In genomic region chr7:12066004-12066403, GRCh38 we compare ENCODE assay signal across 15 cellular contexts.
A peak's percentile ranks its signal among the peaks of the same experiment; 100 is the strongest.
DNase-seq lines count a peak whose midpoint lies in the region; ATAC-seq and TF ChIP-seq lines count a peak whose summit lies in the region.
"Had no signal": no experiment of that assay in that cellular context is flagged by ENCODE, and none has a peak within 500 bp of the region (broad histone marks: within the 10 kb centered on the region; RNA-seq: fewer than 3 reads in every experiment).

No MANE protein-coding gene starts in this region.

- intact Hi-C loops in Calu3 (cut with micrococcal nuclease; ENCODE audit: unreplicated experiment), result loop anchor here (1.0 to 10.0 kb wide), 4 partner anchors 35 to 361 kb away; partner anchors contain the start of gene TMEM106B

- DNase-seq in Calu3 (peak; percentile 46), HPDE6-E6E7 (ENCODE audit: extremely low spot score) (peak; percentile 31), mesothelial cell of epicardium (ENCODE audit: low spot score in 2 of 2, unreplicated experiment in 2 of 2) (no peak), osteocyte (ENCODE audit: extremely low spot score, unreplicated experiment) (no peak)
- no peak for DNase-seq in activated effector memory CD4-positive, alpha-beta T cell treated with anti-CD3 and anti-CD28 coated beads, Interleukin-2, amount 50 U/mL, for 16 hours
- DNase-seq: effector memory CD4-positive, alpha-beta T cell; HFFc6; left cardiac atrium; stimulated activated CD4-positive, alpha-beta T cell treated with anti-CD3 and anti-CD28 coated beads, Interleukin-2, amount 100 ng/mL, for 48 hours; T-helper 1 cell; tibial artery had no signal

- peaks cover 46% of the 10 kb centered on the region for H3K4me1 Mint-ChIP-seq in Calu3 (ENCODE audit: low read depth, unreplicated experiment)
- H3K4me1 Mint-ChIP-seq in activated T-helper 17 cell treated with anti-CD3 and anti-CD28 coated beads, Interleukin-2, amount 50 U/mL, for 72 hours, result peaks cover 18% of the 10 kb centered on the region
- H3K4me1 Mint-ChIP-seq in mesothelial cell of epicardium, result peaks cover 27% of the 10 kb centered on the region
- no peaks in the 10 kb centered on the region for H3K4me1 Mint-ChIP-seq in osteocyte (ENCODE audit: unreplicated experiment)

- peaks cover 2% of the 10 kb centered on the region for H3K9me3 Mint-ChIP-seq in Calu3 (ENCODE audit: low read depth, unreplicated experiment)
- no peaks in the 10 kb centered on the region for H3K9me3 Mint-ChIP-seq in activated T-helper 17 cell treated with anti-CD3 and anti-CD28 coated beads, Interleukin-2, amount 50 U/mL, for 72 hours
- peaks cover 19% of the 10 kb centered on the region for H3K9me3 Mint-ChIP-seq in mesothelial cell of epicardium
- H3K9me3 Mint-ChIP-seq in osteocyte (ENCODE audit: unreplicated experiment), result no peaks in the 10 kb centered on the region
- H3K9me3 Mint-ChIP-seq: WTC11 had no signal

- peak overlapping the region; percentile 98 for H3K27ac Mint-ChIP-seq in Calu3 (ENCODE audit: unreplicated experiment)
- peak overlapping the region; percentile 92 for H3K27ac Mint-ChIP-seq in activated T-helper 17 cell treated with anti-CD3 and anti-CD28 coated beads, Interleukin-2, amount 50 U/mL, for 72 hours
- peak overlapping the region; percentile 93 for H3K27ac Mint-ChIP-seq in mesothelial cell of epicardium
- H3K27ac Mint-ChIP-seq in osteocyte (ENCODE audit: unreplicated experiment), result no peak overlapping the region
- H3K27ac Mint-ChIP-seq: HFFc6, WTC11 had no signal

- no TSS peak for BruUV-seq in Calu3 (replicated peaks; lab: Mats Ljungman, UMichigan)

- H3K27me3 Mint-ChIP-seq in Calu3 (ENCODE audit: unreplicated experiment) (no peaks in the 10 kb centered on the region), mesothelial cell of epicardium (ENCODE audit: low read depth) (no peaks in the 10 kb centered on the region), osteocyte (ENCODE audit: unreplicated experiment) (peaks cover 2% of the 10 kb centered on the region)
- H3K27me3 Mint-ChIP-seq in activated T-helper 17 cell treated with anti-CD3 and anti-CD28 coated beads, Interleukin-2, amount 50 U/mL, for 72 hours, result no peaks in the 10 kb centered on the region
- H3K27me3 Mint-ChIP-seq: activated naive CD8-positive, alpha-beta T cell had no signal

- H3K4me3 Mint-ChIP-seq in Calu3 (ENCODE audit: low read depth, unreplicated experiment) (peak overlapping the region; percentile 46), mesothelial cell of epicardium (no peak overlapping the region), osteocyte (ENCODE audit: unreplicated experiment) (no peak overlapping the region)
- peak overlapping the region; percentile 40 for H3K4me3 Mint-ChIP-seq in activated T-helper 17 cell treated with anti-CD3 and anti-CD28 coated beads, Interleukin-2, amount 50 U/mL, for 72 hours
- H3K4me3 Mint-ChIP-seq: activated naive CD8-positive, alpha-beta T cell; HFFc6; WTC11 had no signal

- TF ChIP-seq CTCF in Calu3 (IDR thresholded peaks at IDR 0.05; ENCODE audit: unreplicated experiment), result no peak
- TF ChIP-seq CTCF in mesothelial cell of epicardium (IDR thresholded peaks at IDR 0.05; ENCODE audit: unreplicated experiment), result no peak
- no peak for TF ChIP-seq CTCF in osteocyte (IDR thresholded peaks at IDR 0.05)

- peaks cover 21% of the 10 kb centered on the region for H3K36me3 Mint-ChIP-seq in Calu3 (ENCODE audit: insufficient read depth, unreplicated experiment)
- no peaks in the 10 kb centered on the region for H3K36me3 Mint-ChIP-seq in activated T-helper 17 cell treated with anti-CD3 and anti-CD28 coated beads, Interleukin-2, amount 50 U/mL, for 72 hours (ENCODE audit: low read depth)
- H3K36me3 Mint-ChIP-seq in mesothelial cell of epicardium, result peaks cover 14% of the 10 kb centered on the region
- no peaks in the 10 kb centered on the region for H3K36me3 Mint-ChIP-seq in osteocyte (ENCODE audit: unreplicated experiment)
- H3K36me3 Mint-ChIP-seq: activated naive CD8-positive, alpha-beta T cell; WTC11 had no signal

- CTCF ChIA-PET in Calu3 (lab: Charles Lee), result interaction anchor here (0.9 to 1.7 kb wide), 7 partner anchors 11 to 256 kb away, joined by 3 to 11 read pairs (median 4); no protein-coding TSS in a partner anchor

- peak; percentile 83 for ATAC-seq in activated T-helper 17 cell treated with anti-CD3 and anti-CD28 coated beads, Interleukin-2, amount 50 U/mL, for 72 hours (replicated peaks)
- ATAC-seq in GM21367 (IDR thresholded peaks at IDR 0.05; ENCODE audit: unreplicated experiment), result no peak
- ATAC-seq: left cardiac atrium, WTC11 had no signal

Comparison
In these comparisons a context has a peak if more than half of its experiments do, and no peak if none do; other contexts are left out.
1. DNase-seq: peak in Calu3 (single experiment) and HPDE6-E6E7 (single experiment); none in mesothelial cell of epicardium (0 of 2), osteocyte (single experiment) and activated effector memory CD4-positive, alpha-beta T cell treated with anti-CD3 and anti-CD28 coated beads, Interleukin-2, amount 50 U/mL, for 16 hours (single experiment).
2. H3K4me3 Mint-ChIP-seq: peak in Calu3 (single experiment) and activated T-helper 17 cell treated with anti-CD3 and anti-CD28 coated beads, Interleukin-2, amount 50 U/mL, for 72 hours (single experiment); none in mesothelial cell of epicardium (single experiment) and osteocyte (single experiment).